Comparison of ENCODE assay signal across 23 cellular contexts in genomic region chr6:78400076-78400475, GRCh38.
"Had no signal": no experiment of that assay in that cellular context is flagged by ENCODE, and none has a peak within 500 bp of the region (broad histone marks: within the 10 kb centered on the region; RNA-seq: fewer than 3 reads in every experiment).

No MANE protein-coding gene starts in this region.

- H3K4me1 ChIP-seq: SJSA1 had no signal

- H3K36me3 ChIP-seq: SJSA1 had no signal

- H3K27me3 ChIP-seq: SJSA1 had no signal

- H3K4me3 ChIP-seq: SJSA1, SK-N-MC had no signal

- DNase-seq: Kasumi-1, KG1, MM.1S, NCI-H1092 treated with DMSO at 0.1 percent for 48 hours, NCI-H1436, NCI-H187, NCI-H2029, NCI-H2081 treated with DMSO at 0.1 percent for 48 hours, NCI-H2171, NCI-H226, NCI-H446, NCI-H510A, NCI-H524 treated with DMSO at 0.1 percent for 48 hours, NCI-H69, NCI-H774, Right ventricle myocardium superior, RPMI8226, SIG-M5 had no signal

- FAIRE-seq: HTR-8/SVneo, RCC 7860 had no signal

- H3K9me3 ChIP-seq: SJSA1 had no signal

- H3K27ac ChIP-seq: HL-60, SJSA1, SK-N-MC had no signal
